ENCODE assay signal across 8 cellular contexts in genomic region chr1:228488107-228488817, GRCh38. TPM values are rescaled to one million over a fixed set of nuclear protein-coding genes. Genes with fewer than 3 reads are reported as not detected.
DNase-seq lines count a peak whose midpoint lies in the region; ATAC-seq and TF ChIP-seq lines count a peak whose summit lies in the region.

No MANE protein-coding gene starts in this region.

- no peaks in the 10 kb centered on the region for H3K9me3 ChIP-seq in cardiac muscle cell (ENCODE audit: low read depth)
- no peaks in the 10 kb centered on the region for H3K9me3 ChIP-seq in iPS-15b (ENCODE audit: control insufficient read depth, insufficient read depth, low read length)

- no peak overlapping the region for H3K27ac ChIP-seq in cardiac muscle cell
- peak overlapping the region; percentile 33 for H3K27ac ChIP-seq in substantia nigra (ENCODE audit: low read depth, low read length, poor library complexity, severe bottlenecking)

- H3K27ac Mint-ChIP-seq in activated B cell treated with CpG ODN at 0.5 μM for 24 hours: peak overlapping the region; percentile 77

- intact Hi-C loops in left cardiac atrium (cut with DNase I): no loop called here
- intact Hi-C loops in activated B cell treated with CpG ODN at 0.5 μM for 24 hours (cut with micrococcal nuclease): loop anchor here (10.0 kb wide), 1 partner anchor 273 kb away; no protein-coding TSS in a partner anchor

- no peaks in the 10 kb centered on the region for H3K27me3 Mint-ChIP-seq in activated B cell treated with CpG ODN at 0.5 μM for 24 hours

- H3K4me1 Mint-ChIP-seq in activated B cell treated with CpG ODN at 0.5 μM for 24 hours: peaks cover 39% of the 10 kb centered on the region

- peaks cover 37% of the 10 kb centered on the region for H3K36me3 Mint-ChIP-seq in activated B cell treated with CpG ODN at 0.5 μM for 24 hours (ENCODE audit: low read depth)

- H3K4me3 ChIP-seq in cardiac muscle cell: peak overlapping the region; percentile 92
- H3K4me3 ChIP-seq in iPS-15b (ENCODE audit: low read depth, low read length): peak overlapping the region; percentile 49

- peaks cover 4% of the 10 kb centered on the region for H3K36me3 ChIP-seq in cardiac muscle cell
- H3K36me3 ChIP-seq in iPS-15b (ENCODE audit: control insufficient read depth, insufficient read depth, low read length): peaks cover 7% of the 10 kb centered on the region

- peaks cover 7% of the 10 kb centered on the region for H3K4me1 ChIP-seq in cardiac muscle cell (ENCODE audit: low read depth)
- H3K4me1 ChIP-seq in iPS-15b (ENCODE audit: control insufficient read depth, insufficient read depth, low read length): no peaks in the 10 kb centered on the region

- DNase-seq in cardiac muscle cell (ENCODE audit: low read depth in 1 of 2, low spot score in 1 of 2) (no peak), left cardiac atrium (no peak), activated B cell treated with CpG ODN at 0.5 μM for 24 hours (no peak), substantia nigra (lab: John Stamatoyannopoulos, UW) (no peak), kidney glomerular epithelial cell (lab: John Stamatoyannopoulos, UW) (no peak)
- no peak for DNase-seq in activated CD4-positive, CD25-positive, alpha-beta regulatory T cell (lab: John Stamatoyannopoulos, UW)

- H3K9me3 Mint-ChIP-seq in activated B cell treated with CpG ODN at 0.5 μM for 24 hours: no peaks in the 10 kb centered on the region

- POLR2A ChIA-PET in activated B cell treated with CpG ODN at 0.5 μM for 24 hours (lab: Charles Lee): interaction anchor here (0.7 to 2.6 kb wide), 6 partner anchors 13 to 492 kb away, joined by 3 to 35 read pairs (median 6); no protein-coding TSS in a partner anchor

- ATAC-seq in left cardiac atrium (no peak), activated B cell treated with CpG ODN at 0.5 μM for 24 hours (ENCODE audit: low read depth) (no peak), HG02970 (IDR thresholded peaks at IDR 0.05; ENCODE audit: low FRiP score, unreplicated experiment) (no peak)

- peak overlapping the region; percentile 85 for H3K4me3 Mint-ChIP-seq in activated B cell treated with CpG ODN at 0.5 μM for 24 hours

- TF ChIP-seq CTCF in cardiac muscle cell (IDR thresholded peaks at IDR 0.05; ENCODE audit: low read depth, low read length) (no peak), activated B cell treated with CpG ODN at 0.5 μM for 24 hours (IDR thresholded peaks at IDR 0.05) (no peak)

- H3K27me3 ChIP-seq in cardiac muscle cell: no peaks in the 10 kb centered on the region
- H3K27me3 ChIP-seq in iPS-15b (ENCODE audit: control insufficient read depth, insufficient read depth, low read length): no peaks in the 10 kb centered on the region

- no peak overlapping the region for H3K9ac ChIP-seq in iPS-15b (ENCODE audit: low read depth, low read length)

- CTCF ChIA-PET in activated B cell treated with CpG ODN at 0.5 μM for 24 hours (lab: Charles Lee): no interaction called here

RNA-seq across cellular contexts. Expression of gene RNF187, which starts 1.1 kb away (rescaled TPM):
- total RNA-seq in cardiac muscle cell (86.5 and 119 TPM in 2 replicates), left cardiac atrium (10 to 100 TPM; 78.4 to 88.2 TPM), activated B cell treated with CpG ODN at 0.5 μM for 24 hours (64.0 and 73.0 TPM in 2 replicates)
- 160 and 213 TPM in 2 replicates for polyA plus RNA-seq in cardiac muscle cell
